In the genomic region with DNA sequence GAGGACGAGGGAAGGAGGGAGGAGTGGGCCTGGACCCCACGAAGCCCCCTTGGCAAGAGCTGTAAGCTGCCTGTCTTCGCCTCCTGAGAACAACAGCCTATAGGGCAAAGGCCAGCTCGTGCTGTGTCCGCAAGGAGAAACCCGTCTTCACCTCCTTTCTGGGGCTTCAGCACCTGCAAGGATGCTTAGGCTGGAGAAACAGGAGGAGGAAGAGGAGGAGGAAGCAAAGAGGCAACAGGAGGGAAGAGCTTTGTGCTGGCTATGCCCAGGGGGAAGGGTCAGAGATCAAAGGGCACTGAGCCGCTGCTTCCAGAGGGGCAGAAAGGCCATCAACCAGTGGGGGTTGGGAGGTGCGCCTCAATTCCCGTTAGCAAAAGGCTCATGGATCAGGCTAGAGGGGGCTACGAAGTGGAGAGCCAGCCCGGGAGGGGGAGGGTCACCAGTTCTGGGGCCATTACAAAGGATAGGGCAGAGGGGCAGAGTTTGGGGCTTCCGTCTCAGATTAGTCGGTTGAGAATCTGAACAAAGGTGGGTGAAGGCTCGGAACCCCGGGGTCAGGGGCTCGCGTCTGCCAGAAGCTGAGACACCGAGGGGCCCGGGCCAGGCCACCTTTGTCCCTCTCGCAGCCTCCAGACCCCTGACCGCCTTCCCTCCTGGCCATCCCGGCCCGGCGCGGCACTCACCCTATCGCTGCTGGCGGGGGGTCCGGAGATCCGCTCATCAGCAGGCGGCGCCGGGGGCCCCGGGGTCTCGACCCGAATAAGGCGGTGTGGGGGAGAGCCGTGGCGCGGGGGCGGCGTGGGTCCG, we compare ENCODE assay signal across 8 cellular contexts. TPM values are rescaled to one million over a fixed set of nuclear protein-coding genes. Genes with fewer than 3 reads are reported as not detected.
DNase-seq lines count a peak whose midpoint lies in the region; ATAC-seq and TF ChIP-seq lines count a peak whose summit lies in the region.

No MANE protein-coding gene starts in this region.

- 7 to 8% methylated on average over 14 to 42 of the region's 42 CpGs for WGBS in endodermal cell (ENCODE audit: insufficient coverage in 1 of 2, insufficient read length in 1 of 2), 2 experiments

- H3K9ac ChIP-seq in endodermal cell (ENCODE audit: extremely low read depth, low read length, poor library complexity, severe bottlenecking) (peak overlapping the region; percentile 9), neural progenitor cell (peak overlapping the region; percentile 41)

- H3F3A ChIP-seq in neural progenitor cell (ENCODE audit: low read depth): peaks cover 9% of the 10 kb centered on the region

- peak overlapping the region; percentile 82 to 91 (median 86) for H3K4me3 Mint-ChIP-seq in CD4-positive, CD25-positive, alpha-beta regulatory T cell
- H3K4me3 Mint-ChIP-seq in endodermal cell (peak overlapping the region; percentile 92), neural progenitor cell (peak overlapping the region; percentile 99)

- no peak overlapping the region for H2AFZ ChIP-seq in neural progenitor cell (replicated peaks)

- H3K79me2 ChIP-seq in neural progenitor cell (ENCODE audit: low read depth): peaks cover 55% of the 10 kb centered on the region

- peaks cover 0 to 18% (median 9%) of the 10 kb centered on the region in 4 donors for H3K4me1 Mint-ChIP-seq in CD4-positive, CD25-positive, alpha-beta regulatory T cell
- peaks cover 43% of the 10 kb centered on the region for H3K4me1 Mint-ChIP-seq in endodermal cell
- peaks cover 49% of the 10 kb centered on the region for H3K4me1 Mint-ChIP-seq in neural progenitor cell

- H3K9me3 Mint-ChIP-seq in CD4-positive, CD25-positive, alpha-beta regulatory T cell: peaks cover 0 to 1% (median 0%) of the 10 kb centered on the region in 7 donors
- no peaks in the 10 kb centered on the region for H3K9me3 Mint-ChIP-seq in endodermal cell
- H3K9me3 Mint-ChIP-seq in neural progenitor cell: no peaks in the 10 kb centered on the region

- peaks cover 13% of the 10 kb centered on the region for H3K4me1 ChIP-seq in CD4-positive, CD25-positive, alpha-beta regulatory T cell (ENCODE audit: control insufficient read depth, insufficient read depth, low read length, poor library complexity, severe bottlenecking)
- H3K4me1 ChIP-seq in endodermal cell (ENCODE audit: control insufficient read depth, insufficient read depth, low read length) (peaks cover 10% of the 10 kb centered on the region), neural progenitor cell (peaks cover 42% of the 10 kb centered on the region)

- H3K36me3 ChIP-seq in CD4-positive, CD25-positive, alpha-beta regulatory T cell (ENCODE audit: control insufficient read depth, insufficient read depth, low read length): no peaks in the 10 kb centered on the region
- H3K36me3 ChIP-seq in MG63 (no peaks in the 10 kb centered on the region), endodermal cell (ENCODE audit: control insufficient read depth, insufficient read depth, low read length) (no peaks in the 10 kb centered on the region), neural progenitor cell (no peaks in the 10 kb centered on the region)

- H3K27me3 Mint-ChIP-seq in CD4-positive, CD25-positive, alpha-beta regulatory T cell: peaks cover 35% of the 10 kb centered on the region
- H3K27me3 Mint-ChIP-seq in endodermal cell (ENCODE audit: insufficient read depth) (peaks cover 30% of the 10 kb centered on the region), neural progenitor cell (ENCODE audit: insufficient read depth, low read depth) (peaks cover 14% of the 10 kb centered on the region)

- H4K20me1 ChIP-seq in neural progenitor cell (ENCODE audit: low read depth): peaks cover 51% of the 10 kb centered on the region

- peak overlapping the region; percentile 87 for H3K4me2 ChIP-seq in neural progenitor cell

- H3K9me3 ChIP-seq in CD4-positive, CD25-positive, alpha-beta regulatory T cell (ENCODE audit: control insufficient read depth in 2 of 2, low read length in 2 of 2): no peaks in the 10 kb centered on the region
- H3K9me3 ChIP-seq in MG63 (no peaks in the 10 kb centered on the region), endodermal cell (ENCODE audit: control insufficient read depth, low read length) (no peaks in the 10 kb centered on the region), neural progenitor cell (ENCODE audit: low read depth) (no peaks in the 10 kb centered on the region)

- peak overlapping the region in 2 of 3 donors; percentile 44 to 53 for H3K27ac Mint-ChIP-seq in CD4-positive, CD25-positive, alpha-beta regulatory T cell
- peak overlapping the region; percentile 78 for H3K27ac Mint-ChIP-seq in endodermal cell
- H3K27ac Mint-ChIP-seq in neural progenitor cell: peak overlapping the region; percentile 98

- H3K27me3 ChIP-seq in CD4-positive, CD25-positive, alpha-beta regulatory T cell (ENCODE audit: control insufficient read depth, insufficient read depth, low read length): peaks cover 4% of the 10 kb centered on the region
- H3K27me3 ChIP-seq in MG63 (no peaks in the 10 kb centered on the region; the same call in 1 of the 2 replicates), endodermal cell (ENCODE audit: control insufficient read depth, insufficient read depth, low read length, poor library complexity, severe bottlenecking) (peaks cover 25% of the 10 kb centered on the region), neural progenitor cell (peaks cover 32% of the 10 kb centered on the region)

- DNase-seq in CD4-positive, CD25-positive, alpha-beta regulatory T cell: peak in 1 of 3 donors; percentile 7
- DNase-seq in MG63: no peak
- peak; percentile 75 for DNase-seq in endodermal cell
- DNase-seq in neural progenitor cell (ENCODE audit: low spot score): peak; percentile 81
- DNase-seq in HCEC 1CT: no peak
- DNase-seq in medulla oblongata (ENCODE audit: extremely low spot score): no peak

- TF ChIP-seq CTCF in endodermal cell (conservative IDR thresholded peaks at IDR 0.05): no peak
- TF ChIP-seq CTCF in neural progenitor cell (IDR thresholded peaks at IDR 0.05): no peak

- H3K27ac ChIP-seq in CD4-positive, CD25-positive, alpha-beta regulatory T cell (ENCODE audit: insufficient read depth, low read length, poor library complexity, severe bottlenecking): peak overlapping the region; percentile 39
- H3K27ac ChIP-seq in endodermal cell (ENCODE audit: low read depth, low read length): peak overlapping the region; percentile 57
- H3K27ac ChIP-seq in neural progenitor cell: no peak overlapping the region

- no peak overlapping the region for H3K4me3 ChIP-seq in CD4-positive, CD25-positive, alpha-beta regulatory T cell (ENCODE audit: low read depth, low read length)
- H3K4me3 ChIP-seq in MG63 (peak overlapping the region; percentile 9; the same call in 1 of the 2 replicates), endodermal cell (ENCODE audit: low read length) (peak overlapping the region; percentile 78), neural progenitor cell (peak overlapping the region; percentile 66)

- ATAC-seq in CD4-positive, CD25-positive, alpha-beta regulatory T cell (ENCODE audit: low read depth in 2 of 2): no peak
- ATAC-seq in HG03439 (IDR thresholded peaks at IDR 0.05; ENCODE audit: unreplicated experiment) (no peak), GM21515 (IDR thresholded peaks at IDR 0.05; ENCODE audit: unreplicated experiment) (no peak)

- no peaks in the 10 kb centered on the region for H3K36me3 Mint-ChIP-seq in CD4-positive, CD25-positive, alpha-beta regulatory T cell
- H3K36me3 Mint-ChIP-seq in endodermal cell (ENCODE audit: low read depth) (peaks cover 4% of the 10 kb centered on the region), neural progenitor cell (peaks cover 14% of the 10 kb centered on the region)

RNA-seq across cellular contexts. Expression of a gene that starts 0.8 kb away (rescaled TPM):
- 3.3 TPM for total RNA-seq in CD4-positive, CD25-positive, alpha-beta regulatory T cell
- 1 to 10 TPM in 2 of 4 donors, under 1 TPM in 2; 0.87 to 2.2 (median 1.3) TPM for polyA plus RNA-seq in CD4-positive, CD25-positive, alpha-beta regulatory T cell
- 0.33 TPM in 1 of 2 replicates, not detected in the other for total RNA-seq in MG63 (2014; rRNA removed; shearing (Covaris generic); ENCODE audit: low replicate concordance)
- 10 to 100 TPM; 42.0 to 53.8 TPM for total RNA-seq in endodermal cell
- 45.2 TPM for polyA plus RNA-seq in endodermal cell (2013, experiment 1 of 2)
- 43.5 TPM for polyA plus RNA-seq in endodermal cell (2013, experiment 2 of 2)
- 32.2 and 53.7 TPM in 2 replicates for total RNA-seq in neural progenitor cell (ENCODE audit: low replicate concordance)

RNA-seq across cellular contexts. Expression of a gene that starts 57.2 kb away (rescaled TPM):
- total RNA-seq in CD4-positive, CD25-positive, alpha-beta regulatory T cell: not detected
- polyA plus RNA-seq in CD4-positive, CD25-positive, alpha-beta regulatory T cell: 1 to 10 TPM in 3 of 4 donors, under 1 TPM in 1; 0.72 to 1.6 (median 1.2) TPM
- not detected in 2 replicates for total RNA-seq in MG63 (2014; rRNA removed; shearing (Covaris generic); ENCODE audit: low replicate concordance)
- 1 to 10 TPM; 1.2 to 1.9 TPM for total RNA-seq in endodermal cell
- 0.43 TPM for polyA plus RNA-seq in endodermal cell (2013, experiment 1 of 2)
- 0.29 TPM for polyA plus RNA-seq in endodermal cell (2013, experiment 2 of 2)
- 0.09 and 0.30 TPM in 2 replicates for total RNA-seq in neural progenitor cell (ENCODE audit: low replicate concordance)

RNA-seq across cellular contexts. Expression of a gene that starts 57.3 kb away (rescaled TPM):
- total RNA-seq in CD4-positive, CD25-positive, alpha-beta regulatory T cell: not detected
- polyA plus RNA-seq in CD4-positive, CD25-positive, alpha-beta regulatory T cell: not detected
- not detected in 2 replicates for total RNA-seq in MG63 (2014; rRNA removed; shearing (Covaris generic); ENCODE audit: low replicate concordance)
- total RNA-seq in endodermal cell: under 1 TPM; 0.86 to 0.99 TPM
- polyA plus RNA-seq in endodermal cell (2013, experiment 1 of 2): 0.14 TPM
- polyA plus RNA-seq in endodermal cell (2013, experiment 2 of 2): 0.91 TPM
- total RNA-seq in neural progenitor cell (ENCODE audit: low replicate concordance): not detected in 2 replicates

Comparison
In these comparisons a context has a peak if more than half of its experiments do, and no peak if none do; other contexts are left out.
1. DNase-seq: peak in endodermal cell (single experiment) and neural progenitor cell (single experiment); none in MG63 (single experiment), HCEC 1CT (single experiment) and medulla oblongata (single experiment).
2. Peak in every context shown above with its lines, with median percentiles within 50 percentile points of each other: H3K27ac Mint-ChIP-seq and H3K4me3 Mint-ChIP-seq.